8 cellular contexts compared by ENCODE assay signal in the genomic region with DNA sequence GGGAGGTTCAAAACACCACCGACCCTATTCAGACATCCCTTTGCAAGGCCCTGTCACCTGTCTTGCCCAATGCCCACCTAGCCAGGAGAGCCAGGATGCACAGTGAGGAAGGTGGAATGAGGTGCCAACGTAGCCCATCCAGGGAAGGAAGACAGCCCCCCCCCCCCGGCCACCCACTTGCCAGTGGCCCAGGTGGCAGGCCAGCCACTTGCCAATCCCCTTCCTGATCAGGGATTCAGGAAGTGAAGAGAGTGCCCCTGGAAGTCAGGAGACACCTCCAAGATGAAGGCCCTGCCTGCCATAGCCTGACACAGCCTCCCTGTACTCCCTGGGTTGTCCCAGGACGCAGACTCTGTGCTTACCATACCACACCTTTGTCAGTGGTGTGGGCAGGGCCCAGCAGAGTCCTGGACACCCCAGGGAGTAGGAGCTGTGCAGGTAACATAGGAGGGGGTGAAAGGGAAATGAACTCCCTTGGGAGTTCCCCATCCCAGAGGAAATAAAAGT. TPM values are rescaled to one million over a fixed set of nuclear protein-coding genes. Genes with fewer than 3 reads are reported as not detected.
DNase-seq lines count a peak whose midpoint lies in the region; ATAC-seq and TF ChIP-seq lines count a peak whose summit lies in the region.

No MANE protein-coding gene starts in this region.

- peak overlapping the region; percentile 78 for H3K27ac ChIP-seq in mammary epithelial cell (ENCODE audit: insufficient read depth, low read depth, low read length)

- ATAC-seq in HG03039 (IDR thresholded peaks at IDR 0.05; ENCODE audit: unreplicated experiment), result peak; percentile 0
- ATAC-seq in HG03342 (IDR thresholded peaks at IDR 0.05; ENCODE audit: unreplicated experiment), result no peak
- ATAC-seq in HG03108 (IDR thresholded peaks at IDR 0.05; ENCODE audit: unreplicated experiment), result no peak

- H3K4me2 ChIP-seq in mammary epithelial cell (ENCODE audit: insufficient read depth, low read depth, low read length), result peak overlapping the region; percentile 78

- peak overlapping the region; percentile 61 for H2AFZ ChIP-seq in mammary epithelial cell (ENCODE audit: low read depth, low read length)
- peak overlapping the region; percentile 6 for H2AFZ ChIP-seq in neuron (ENCODE audit: low read depth, low read length)

- 40% methylated on average over 2 of the region's 4 CpGs for WGBS in mammary epithelial cell (ENCODE audit: low coverage, missing lambda C conversion rate)

- peaks cover 57% of the 10 kb centered on the region for H3K4me1 ChIP-seq in mammary epithelial cell (ENCODE audit: insufficient read depth, low read length)
- H3K4me1 ChIP-seq in neuron (ENCODE audit: insufficient read depth, low read length), result peaks cover 19% of the 10 kb centered on the region

- H3K9ac ChIP-seq in mammary epithelial cell (ENCODE audit: insufficient read depth, low read length), result peak overlapping the region; percentile 51

- H3K9me3 ChIP-seq in mammary epithelial cell (replicated peaks; ENCODE audit: insufficient read depth, low read length) (no peaks in the 10 kb centered on the region), neuron (ENCODE audit: low read length) (no peaks in the 10 kb centered on the region)

- peak overlapping the region in 1 of 3 experiments; percentile 57 for H3K4me3 ChIP-seq in mammary epithelial cell (replicated peaks in 1 of 3; ENCODE audit: insufficient read depth in 1 of 3, low read depth in 2 of 3, low read length in 3 of 3)
- peak overlapping the region; percentile 51 for H3K4me3 ChIP-seq in neuron (ENCODE audit: low read length)

- BruUV-seq in mammary epithelial cell (replicated peaks; lab: Mats Ljungman, UMichigan), result no TSS peak

- DNase-seq in EH (ENCODE audit: low read depth), result peak; percentile 12
- DNase-seq in mammary epithelial cell, result no peak
- DNase-seq in AML-193 (lab: John Stamatoyannopoulos, UW), result no peak
- no peak for DNase-seq in DMS53 (lab: John Stamatoyannopoulos, UW)

- no peaks in the 10 kb centered on the region for H3K79me2 ChIP-seq in mammary epithelial cell (ENCODE audit: insufficient read depth, low read length)

- intact Hi-C loops in mammary epithelial cell (cut with micrococcal nuclease), result loop anchor here (10.0 kb wide), 1 partner anchor 558 kb away; a partner anchor contains a TSS

- H4K20me1 ChIP-seq in mammary epithelial cell (ENCODE audit: insufficient read depth, low read length), result no peaks in the 10 kb centered on the region

- TF ChIP-seq CTCF in mammary epithelial cell (conservative IDR thresholded peaks at IDR 0.05 in 1 of 2, IDR thresholded peaks at IDR 0.05 in 1 of 2; ENCODE audit: extremely low read depth in 1 of 2, insufficient read depth in 1 of 2, low read depth in 1 of 2, low read length in 2 of 2), result no peak

- CTCF ChIA-PET in mammary epithelial cell (lab: Charles Lee; ENCODE audit: low non-redundant PET), result no interaction called here

- H3K36me3 ChIP-seq in mammary epithelial cell (ENCODE audit: insufficient read depth, low read length), result no peaks in the 10 kb centered on the region
- H3K36me3 ChIP-seq in neuron (ENCODE audit: insufficient read depth, low read length), result no peaks in the 10 kb centered on the region

- dilution Hi-C loops in mammary epithelial cell (cut with HindIII; ENCODE audit: low sequenced_read_pairs), result no loop called here

- in situ Hi-C loops in mammary epithelial cell (cut with MboI; ENCODE audit: low sequenced_read_pairs in 2 of 2), result loop anchor here (5.0 to 10.0 kb wide), 2 partner anchors 308 to 350 kb away; no protein-coding TSS in a partner anchor

- no peaks in the 10 kb centered on the region for H3K27me3 ChIP-seq in mammary epithelial cell (ENCODE audit: insufficient read depth, low read length)
- H3K27me3 ChIP-seq in neuron (ENCODE audit: insufficient read depth, low read length), result peaks cover 23% of the 10 kb centered on the region

RNA-seq across cellular contexts. Expression of a gene that starts 54.7 kb away (rescaled TPM):
- total RNA-seq in mammary epithelial cell, result 10 to 100 TPM; 57.2 to 82.0 TPM
- 110 TPM for polyA plus RNA-seq in mammary epithelial cell
- polyA minus RNA-seq in mammary epithelial cell, result 56.3 TPM

RNA-seq across cellular contexts. Expression of a gene that starts 54.8 kb away (rescaled TPM):
- 100 to 1,000 TPM; 121 to 182 TPM for total RNA-seq in mammary epithelial cell
- polyA plus RNA-seq in mammary epithelial cell, result 141 TPM
- polyA minus RNA-seq in mammary epithelial cell, result 256 TPM
